8 cellular contexts compared by ENCODE assay signal in the genomic region with DNA sequence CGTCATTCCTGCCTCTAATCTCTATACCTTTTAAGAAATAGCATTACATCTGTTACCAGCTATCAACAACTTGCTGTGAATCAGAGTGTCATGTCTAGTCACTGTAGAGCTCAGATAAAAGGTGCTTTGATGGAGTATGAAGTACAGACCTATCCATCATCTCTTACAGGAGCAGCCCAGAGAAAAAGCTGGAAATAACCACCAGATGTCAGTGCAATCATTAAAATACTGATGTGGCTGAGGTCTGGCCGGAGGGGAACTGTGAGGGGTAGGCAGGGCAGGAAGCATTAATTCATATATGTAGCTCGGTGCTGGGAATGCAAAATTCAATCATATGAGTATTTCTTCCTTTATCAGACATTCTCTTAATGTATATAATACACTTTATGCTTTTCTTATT.
DNase-seq lines count a peak whose midpoint lies in the region; ATAC-seq and TF ChIP-seq lines count a peak whose summit lies in the region.

No MANE protein-coding gene starts in this region.

- peak; percentile 10 for DNase-seq in ELR (ENCODE audit: low read depth)
- no peak for DNase-seq in LNCaP clone FGC (ENCODE audit: low read depth)
- DNase-seq in chondrocyte (ENCODE audit: low spot score), result no peak
- peak; percentile 23 for DNase-seq in neural progenitor cell (ENCODE audit: low spot score)
- DNase-seq in activated CD4-positive, alpha-beta T cell treated with anti-CD3 and anti-CD28 coated beads, Interleukin-2, amount 10 ng/mL, durations not matched to agents 7 days and 5 days, result no peak
- DNase-seq in posterior cingulate gyrus, result no peak

- H3K27me3 ChIP-seq in neural progenitor cell, result no peaks in the 10 kb centered on the region

- H3K27me3 Mint-ChIP-seq in chondrocyte (ENCODE audit: low read depth) (no peaks in the 10 kb centered on the region), neural progenitor cell (ENCODE audit: insufficient read depth, low read depth) (no peaks in the 10 kb centered on the region)
- H3K27me3 Mint-ChIP-seq in activated CD4-positive, alpha-beta T cell treated with anti-CD3 and anti-CD28 coated beads, Interleukin-2, amount 10 ng/mL, durations not matched to agents 7 days and 5 days, result no peaks in the 10 kb centered on the region

- H3K9me3 Mint-ChIP-seq in chondrocyte (ENCODE audit: low read depth) (no peaks in the 10 kb centered on the region), neural progenitor cell (no peaks in the 10 kb centered on the region)
- no peaks in the 10 kb centered on the region for H3K9me3 Mint-ChIP-seq in activated CD4-positive, alpha-beta T cell treated with anti-CD3 and anti-CD28 coated beads, Interleukin-2, amount 10 ng/mL, durations not matched to agents 7 days and 5 days

- H3K79me2 ChIP-seq in neural progenitor cell (ENCODE audit: low read depth), result no peaks in the 10 kb centered on the region

- no peak for ATAC-seq in HG03039 (IDR thresholded peaks at IDR 0.05; ENCODE audit: unreplicated experiment)
- ATAC-seq in HG03025 (IDR thresholded peaks at IDR 0.05; ENCODE audit: low FRiP score, unreplicated experiment), result no peak

- H3K36me3 ChIP-seq in neural progenitor cell, result no peaks in the 10 kb centered on the region

- H3K4me3 ChIP-seq in LNCaP clone FGC (ENCODE audit: low read depth, low read length) (no peak overlapping the region), neural progenitor cell (no peak overlapping the region)

- H3K36me3 Mint-ChIP-seq in chondrocyte (ENCODE audit: low read depth) (no peaks in the 10 kb centered on the region), neural progenitor cell (no peaks in the 10 kb centered on the region)
- H3K36me3 Mint-ChIP-seq in activated CD4-positive, alpha-beta T cell treated with anti-CD3 and anti-CD28 coated beads, Interleukin-2, amount 10 ng/mL, durations not matched to agents 7 days and 5 days (ENCODE audit: low read depth), result no peaks in the 10 kb centered on the region

- intact Hi-C loops in posterior cingulate gyrus (cut with DNase I), result loop anchor here (1.0 kb wide), 1 partner anchor 480 kb away; no protein-coding TSS in a partner anchor

- peak; percentile 33 for TF ChIP-seq CTCF in LNCaP clone FGC (IDR thresholded peaks at IDR 0.05; ENCODE audit: control insufficient read depth, extremely low read depth, insufficient read depth)
- TF ChIP-seq CTCF in chondrocyte (IDR thresholded peaks at IDR 0.05), result peak; percentile 70
- TF ChIP-seq CTCF in neural progenitor cell (IDR thresholded peaks at IDR 0.05), result peak; percentile 48

- H2AFZ ChIP-seq in neural progenitor cell (replicated peaks), result no peak overlapping the region

- no peaks in the 10 kb centered on the region for H4K20me1 ChIP-seq in neural progenitor cell (ENCODE audit: low read depth)

- H3K4me3 Mint-ChIP-seq in chondrocyte (ENCODE audit: unreplicated experiment) (no peak overlapping the region), neural progenitor cell (no peak overlapping the region)
- H3K4me3 Mint-ChIP-seq in activated CD4-positive, alpha-beta T cell treated with anti-CD3 and anti-CD28 coated beads, Interleukin-2, amount 10 ng/mL, durations not matched to agents 7 days and 5 days, result no peak overlapping the region

- no peak overlapping the region for H3K27ac ChIP-seq in neural progenitor cell

- no peaks in the 10 kb centered on the region for H3K4me1 ChIP-seq in neural progenitor cell

- CTCF ChIA-PET in activated CD4-positive, alpha-beta T cell treated with anti-CD3 and anti-CD28 coated beads, Interleukin-2, amount 10 ng/mL, durations not matched to agents 7 days and 5 days (lab: Charles Lee), result no interaction called here

- H3K9me3 ChIP-seq in neural progenitor cell (ENCODE audit: low read depth), result no peaks in the 10 kb centered on the region

- H3F3A ChIP-seq in neural progenitor cell (ENCODE audit: low read depth), result no peaks in the 10 kb centered on the region

- H3K4me2 ChIP-seq in neural progenitor cell, result no peak overlapping the region

- no peak overlapping the region for H3K27ac Mint-ChIP-seq in chondrocyte (ENCODE audit: unreplicated experiment)
- H3K27ac Mint-ChIP-seq in neural progenitor cell, result no peak overlapping the region
- no peak overlapping the region for H3K27ac Mint-ChIP-seq in activated CD4-positive, alpha-beta T cell treated with anti-CD3 and anti-CD28 coated beads, Interleukin-2, amount 10 ng/mL, durations not matched to agents 7 days and 5 days

- H3K4me1 Mint-ChIP-seq in chondrocyte (ENCODE audit: low read depth), result no peaks in the 10 kb centered on the region
- no peaks in the 10 kb centered on the region for H3K4me1 Mint-ChIP-seq in neural progenitor cell
- no peaks in the 10 kb centered on the region for H3K4me1 Mint-ChIP-seq in activated CD4-positive, alpha-beta T cell treated with anti-CD3 and anti-CD28 coated beads, Interleukin-2, amount 10 ng/mL, durations not matched to agents 7 days and 5 days

- no peak overlapping the region for H3K9ac ChIP-seq in neural progenitor cell

- POLR2A ChIA-PET in activated CD4-positive, alpha-beta T cell treated with anti-CD3 and anti-CD28 coated beads, Interleukin-2, amount 10 ng/mL, durations not matched to agents 7 days and 5 days (lab: Charles Lee), result no interaction called here

Comparison
In these comparisons a context has a peak if more than half of its experiments do, and no peak if none do; other contexts are left out.
1. DNase-seq: peak in ELR (single experiment) and neural progenitor cell (single experiment); none in LNCaP clone FGC (single experiment), chondrocyte (single experiment), activated CD4-positive, alpha-beta T cell treated with anti-CD3 and anti-CD28 coated beads, Interleukin-2, amount 10 ng/mL, durations not matched to agents 7 days and 5 days (single experiment) and posterior cingulate gyrus (0 of 10).
2. Peak in every context shown above with its lines, with median percentiles within 50 percentile points of each other: CTCF ChIP-seq.